In genomic region chr13:106117035-106117434, GRCh38 we compare ENCODE assay signal across 24 cellular contexts.
DNase-seq lines count a peak whose midpoint lies in the region; ATAC-seq and TF ChIP-seq lines count a peak whose summit lies in the region.
"Had no signal": no experiment of that assay in that cellular context is flagged by ENCODE, and none has a peak within 500 bp of the region (broad histone marks: within the 10 kb centered on the region; RNA-seq: fewer than 3 reads in every experiment).

No MANE protein-coding gene starts in this region.

- peak; percentile 47 for DNase-seq in AG10803 (ENCODE audit: low read depth)
- DNase-seq in HT1080 (ENCODE audit: low read depth), result peak; percentile 37
- DNase-seq in brain pericyte (ENCODE audit: low read depth, low spot score), result peak; percentile 40
- DNase-seq in iris pigment epithelial cell (ENCODE audit: low read depth), result peak; percentile 71
- no peak for DNase-seq in NCI-H510A (lab: John Stamatoyannopoulos, UW)
- DNase-seq in aorta, result no peak
- DNase-seq: activated CD4-positive, alpha-beta T cell treated with anti-CD3 and anti-CD28 coated beads, Interleukin-2, amount 10 ng/mL, durations not matched to agents 24 days and 14 days; activated CD8-positive, alpha-beta memory T cell treated with anti-CD3 and anti-CD28 coated beads, Interleukin-2, amount 50 U/mL, for 48 hours; colonic mucosa; COR-L47; erythroblast; heart left ventricle; immature natural killer cell; naive B cell; NCI-H1417; NCI-H2227 treated with DMSO at 0.1 percent for 48 hours; stimulated activated CD4-positive, alpha-beta T cell treated with anti-CD3 and anti-CD28 coated beads, Interleukin-4, amount 100 ng/mL, for 4 hours; uterus had no signal

- no peak for TF ChIP-seq CTCF in AG10803 (conservative IDR thresholded peaks at IDR 0.05; ENCODE audit: low read length)

- WGBS in aorta, 2 donors, result 97 to 100% methylated on average over 1 of the region's 1 CpG

- no peak for ATAC-seq in GM21381 (IDR thresholded peaks at IDR 0.05; ENCODE audit: unreplicated experiment)
- ATAC-seq in GM18511 (IDR thresholded peaks at IDR 0.05; ENCODE audit: unreplicated experiment), result no peak
- no peak for ATAC-seq in aorta (ENCODE audit: low FRiP score)

- intact Hi-C loops in aorta (cut with DNase I), result no loop called here

- H3K27ac ChIP-seq in aorta (ENCODE audit: low read depth in 1 of 2, low read length in 2 of 2), result no peak overlapping the region
- H3K27ac ChIP-seq: ascending aorta, colonic mucosa, heart left ventricle, parathyroid adenoma, skin epidermis, uterus had no signal

- H3K27me3 ChIP-seq in aorta (ENCODE audit: control insufficient read depth in 1 of 2, insufficient read depth in 2 of 2, low read length in 1 of 2), result no peaks in the 10 kb centered on the region
- H3K27me3 ChIP-seq: ascending aorta, colonic mucosa, uterus had no signal

- H3K4me3 ChIP-seq in AG10803 (ENCODE audit: low read length), result no peak overlapping the region
- no peak overlapping the region for H3K4me3 ChIP-seq in aorta (ENCODE audit: low read length in 2 of 2)
- H3K4me3 ChIP-seq: ascending aorta, colonic mucosa, heart left ventricle, lung, skin epidermis, uterus had no signal

- no peaks in the 10 kb centered on the region for H3K4me1 ChIP-seq in aorta (ENCODE audit: control insufficient read depth in 1 of 2, insufficient read depth in 2 of 2, low read length in 2 of 2)
- H3K4me1 ChIP-seq: ascending aorta, colonic mucosa, parathyroid adenoma, uterus had no signal

- no peaks in the 10 kb centered on the region for H3K9me3 ChIP-seq in aorta (ENCODE audit: control insufficient read depth, low read length)
- H3K9me3 ChIP-seq: ascending aorta, colonic mucosa, heart left ventricle, uterus had no signal

- H3K36me3 ChIP-seq in aorta (ENCODE audit: control insufficient read depth in 1 of 2, insufficient read depth in 2 of 2, low read length in 1 of 2), result no peaks in the 10 kb centered on the region
- H3K36me3 ChIP-seq: ascending aorta, colonic mucosa, heart left ventricle, uterus had no signal

Comparison
In these comparisons a context has a peak if more than half of its experiments do, and no peak if none do; other contexts are left out.
1. DNase-seq: peak in AG10803 (single experiment), HT1080 (single experiment), brain pericyte (single experiment) and iris pigment epithelial cell (single experiment); none in NCI-H510A (single experiment) and aorta (0 of 2).